15 cellular contexts compared by ENCODE assay signal in genomic region chr18:34738173-34738894, GRCh38. TPM values are rescaled to one million over a fixed set of nuclear protein-coding genes. Genes with fewer than 3 reads are reported as not detected.
DNase-seq lines count a peak whose midpoint lies in the region; ATAC-seq, FAIRE-seq and TF ChIP-seq lines count a peak whose summit lies in the region.
"Had no signal": no experiment of that assay in that cellular context is flagged by ENCODE, and none has a peak within 500 bp of the region (broad histone marks: within the 10 kb centered on the region; RNA-seq: fewer than 3 reads in every experiment).

No MANE protein-coding gene starts in this region.

- peaks cover 3% of the 10 kb centered on the region for H3K36me3 Mint-ChIP-seq in astrocyte (ENCODE audit: low read depth, unreplicated experiment)
- H3K36me3 Mint-ChIP-seq in activated CD4-positive, alpha-beta memory T cell treated with anti-CD3 and anti-CD28 coated beads, Interleukin-2, amount 10 ng/mL, durations not matched to agents 7 days and 5 days (ENCODE audit: low read depth) = no peaks in the 10 kb centered on the region
- H3K36me3 Mint-ChIP-seq: activated naive CD8-positive, alpha-beta T cell treated with anti-CD3 and anti-CD28 coated beads for 36 hours had no signal

- H3K4me1 ChIP-seq in astrocyte (ENCODE audit: insufficient read depth, low read length) (peaks cover 10% of the 10 kb centered on the region), left ventricle myocardium inferior (peaks cover 71% of the 10 kb centered on the region), skeletal muscle tissue (ENCODE audit: control insufficient read depth in 3 of 3, insufficient read depth in 3 of 3, low read length in 3 of 3) (peaks cover 30 to 41% (median 36%) of the 10 kb centered on the region in 3 donors)

- H3K9ac ChIP-seq in astrocyte (ENCODE audit: low read length) (no peak overlapping the region), skeletal muscle tissue (ENCODE audit: low read depth in 1 of 3, low read length in 3 of 3) (no peak overlapping the region)

- H3K4me3 ChIP-seq in astrocyte (ENCODE audit: insufficient read depth, low read depth, low read length) (no peak overlapping the region), left ventricle myocardium inferior (peak overlapping the region; percentile 24), skeletal muscle tissue (ENCODE audit: low read length in 3 of 3) (peak overlapping the region in 2 of 3 donors; percentile 25 to 30)
- H3K4me3 ChIP-seq: tibial artery had no signal

- H3K36me3 ChIP-seq in astrocyte (ENCODE audit: insufficient read depth, low read length) (no peaks in the 10 kb centered on the region), left ventricle myocardium inferior (no peaks in the 10 kb centered on the region), skeletal muscle tissue (ENCODE audit: control insufficient read depth in 3 of 3, insufficient read depth in 3 of 3, low read length in 3 of 3) (no peaks in the 10 kb centered on the region)

- H3K9me3 ChIP-seq in astrocyte (ENCODE audit: insufficient read depth, low read depth, low read length) (no peaks in the 10 kb centered on the region), left ventricle myocardium inferior (replicated peaks) (no peaks in the 10 kb centered on the region), skeletal muscle tissue (ENCODE audit: control insufficient read depth in 3 of 3, low read length in 3 of 3) (no peaks in the 10 kb centered on the region)
- H3K9me3 ChIP-seq: tibial artery had no signal

- no peak overlapping the region for H3K4me3 Mint-ChIP-seq in astrocyte (ENCODE audit: unreplicated experiment)
- H3K4me3 Mint-ChIP-seq in activated CD4-positive, alpha-beta memory T cell treated with anti-CD3 and anti-CD28 coated beads, Interleukin-2, amount 10 ng/mL, durations not matched to agents 7 days and 5 days = no peak overlapping the region
- H3K4me3 Mint-ChIP-seq: activated naive CD8-positive, alpha-beta T cell treated with anti-CD3 and anti-CD28 coated beads for 36 hours had no signal

- H3K27me3 Mint-ChIP-seq in astrocyte (ENCODE audit: low read depth, unreplicated experiment) = no peaks in the 10 kb centered on the region
- H3K27me3 Mint-ChIP-seq in activated CD4-positive, alpha-beta memory T cell treated with anti-CD3 and anti-CD28 coated beads, Interleukin-2, amount 10 ng/mL, durations not matched to agents 7 days and 5 days = no peaks in the 10 kb centered on the region

- TF ChIP-seq CTCF in astrocyte (IDR thresholded peaks at IDR 0.05; ENCODE audit: insufficient read depth, low read depth, low read length) (no peak), left ventricle myocardium inferior (IDR thresholded peaks at IDR 0.05; ENCODE audit: borderline replicate concordance) (no peak)

- intact Hi-C loops in left ventricle myocardium inferior (cut with micrococcal nuclease) = no loop called here

- peak overlapping the region; percentile 71 for H3K27ac Mint-ChIP-seq in astrocyte (ENCODE audit: unreplicated experiment)
- H3K27ac Mint-ChIP-seq in activated CD4-positive, alpha-beta memory T cell treated with anti-CD3 and anti-CD28 coated beads, Interleukin-2, amount 10 ng/mL, durations not matched to agents 7 days and 5 days = no peak overlapping the region
- H3K27ac Mint-ChIP-seq: activated naive CD8-positive, alpha-beta T cell treated with anti-CD3 and anti-CD28 coated beads for 36 hours had no signal

- H3K27ac ChIP-seq in astrocyte (ENCODE audit: low read depth, low read length) (no peak overlapping the region), left ventricle myocardium inferior (replicated peaks) (peak overlapping the region; percentile 77), skeletal muscle tissue (ENCODE audit: low read depth, low read length) (peak overlapping the region; percentile 43)
- H3K27ac ChIP-seq: 22Rv1, tibial artery had no signal

- peaks cover 16% of the 10 kb centered on the region for H3K4me1 Mint-ChIP-seq in astrocyte (ENCODE audit: low read depth, unreplicated experiment)
- no peaks in the 10 kb centered on the region for H3K4me1 Mint-ChIP-seq in activated CD4-positive, alpha-beta memory T cell treated with anti-CD3 and anti-CD28 coated beads, Interleukin-2, amount 10 ng/mL, durations not matched to agents 7 days and 5 days
- H3K4me1 Mint-ChIP-seq: activated naive CD8-positive, alpha-beta T cell treated with anti-CD3 and anti-CD28 coated beads for 36 hours had no signal

- CTCF ChIA-PET in activated CD4-positive, alpha-beta memory T cell treated with anti-CD3 and anti-CD28 coated beads, Interleukin-2, amount 10 ng/mL, durations not matched to agents 7 days and 5 days (lab: Charles Lee) = no interaction called here

- POLR2A ChIA-PET in activated CD4-positive, alpha-beta memory T cell treated with anti-CD3 and anti-CD28 coated beads, Interleukin-2, amount 10 ng/mL, durations not matched to agents 7 days and 5 days (lab: Charles Lee) = no interaction called here

- DNase-seq in DMS53 (lab: John Stamatoyannopoulos, UW) (peak; percentile 8), DMS53 treated with DMSO at 0.1 percent for 48 hours (lab: John Stamatoyannopoulos, UW; ENCODE audit: unreplicated experiment) (no peak), astrocyte (ENCODE audit: low read depth) (peak; percentile 56), left ventricle myocardium inferior (peak; percentile 22), activated T-cell treated with anti-CD3 and anti-CD28 coated beads for 4 hours (no peak)
- no peak for DNase-seq in activated CD4-positive, alpha-beta memory T cell treated with anti-CD3 and anti-CD28 coated beads, Interleukin-2, amount 10 ng/mL, durations not matched to agents 7 days and 5 days
- DNase-seq: activated CD4-positive, CD25-positive, alpha-beta regulatory T cell treated with anti-CD3 and anti-CD28 coated beads, Interleukin-2, amount 50 U/mL, for 72 hours; activated naive CD8-positive, alpha-beta T cell treated with anti-CD3 and anti-CD28 coated beads for 36 hours; MM.1S; OCI-M1; stimulated activated CD4-positive, alpha-beta T cell treated with anti-CD3 and anti-CD28 coated beads, Interleukin-2, amount 100 ng/mL, for 48 hours; tibial artery had no signal

- ATAC-seq in HG03469 (IDR thresholded peaks at IDR 0.05; ENCODE audit: unreplicated experiment) = no peak

- peaks cover 2% of the 10 kb centered on the region for H3K9me3 Mint-ChIP-seq in astrocyte (ENCODE audit: unreplicated experiment)
- no peaks in the 10 kb centered on the region for H3K9me3 Mint-ChIP-seq in activated CD4-positive, alpha-beta memory T cell treated with anti-CD3 and anti-CD28 coated beads, Interleukin-2, amount 10 ng/mL, durations not matched to agents 7 days and 5 days
- H3K9me3 Mint-ChIP-seq: activated naive CD8-positive, alpha-beta T cell treated with anti-CD3 and anti-CD28 coated beads for 36 hours had no signal

- peak overlapping the region; percentile 3 for H2AFZ ChIP-seq in astrocyte (ENCODE audit: low read depth, low read length)

- FAIRE-seq in astrocyte (lab: Jason Lieb, UNC) = no peak

- H3K27me3 ChIP-seq in astrocyte (ENCODE audit: insufficient read depth, low read length) (no peaks in the 10 kb centered on the region), left ventricle myocardium inferior (ENCODE audit: low read depth) (no peaks in the 10 kb centered on the region), skeletal muscle tissue (ENCODE audit: control insufficient read depth in 3 of 3, insufficient read depth in 3 of 3, low read length in 3 of 3) (no peaks in the 10 kb centered on the region)
- H3K27me3 ChIP-seq: tibial artery had no signal

- peak overlapping the region; percentile 69 for H3K4me2 ChIP-seq in astrocyte (ENCODE audit: low read length)

- no peaks in the 10 kb centered on the region for H3K79me2 ChIP-seq in astrocyte (ENCODE audit: insufficient read depth, low read length)

- no peaks in the 10 kb centered on the region for H4K20me1 ChIP-seq in astrocyte (ENCODE audit: insufficient read depth, low read length)

RNA-seq across cellular contexts. Expression of gene DTNA, which starts 28.2 kb away (rescaled TPM):
- 32.9 and 41.1 TPM in 2 replicates for total RNA-seq in astrocyte
- 167 TPM for total RNA-seq in left ventricle myocardium inferior
- 94.5 TPM for total RNA-seq in skeletal muscle tissue
- under 1 TPM in 1 of 2 experiments, not detected in 1; 0.33 TPM for total RNA-seq in activated CD4-positive, alpha-beta memory T cell treated with anti-CD3 and anti-CD28 coated beads, Interleukin-2, amount 10 ng/mL, durations not matched to agents 7 days and 5 days

Comparison
In these comparisons a context has a peak if more than half of its experiments do, and no peak if none do; other contexts are left out.
1. DNase-seq: peak in DMS53 (single experiment), astrocyte (single experiment) and left ventricle myocardium inferior (single experiment); none in DMS53 treated with DMSO at 0.1 percent for 48 hours (single experiment), activated CD4-positive, alpha-beta memory T cell treated with anti-CD3 and anti-CD28 coated beads, Interleukin-2, amount 10 ng/mL, durations not matched to agents 7 days and 5 days (single experiment) and activated T-cell treated with anti-CD3 and anti-CD28 coated beads for 4 hours (single experiment).
2. RNA of gene DTNA, which starts 28.2 kb away (total RNA-seq): 167 TPM in left ventricle myocardium inferior (single experiment), 94.5 TPM in skeletal muscle tissue (single experiment) and 32.9 to 41.1 TPM in astrocyte; 0.33 TPM in activated CD4-positive, alpha-beta memory T cell treated with anti-CD3 and anti-CD28 coated beads, Interleukin-2, amount 10 ng/mL, durations not matched to agents 7 days and 5 days; every median in the first group is over 10 times any median in the second.